In the genomic region with DNA sequence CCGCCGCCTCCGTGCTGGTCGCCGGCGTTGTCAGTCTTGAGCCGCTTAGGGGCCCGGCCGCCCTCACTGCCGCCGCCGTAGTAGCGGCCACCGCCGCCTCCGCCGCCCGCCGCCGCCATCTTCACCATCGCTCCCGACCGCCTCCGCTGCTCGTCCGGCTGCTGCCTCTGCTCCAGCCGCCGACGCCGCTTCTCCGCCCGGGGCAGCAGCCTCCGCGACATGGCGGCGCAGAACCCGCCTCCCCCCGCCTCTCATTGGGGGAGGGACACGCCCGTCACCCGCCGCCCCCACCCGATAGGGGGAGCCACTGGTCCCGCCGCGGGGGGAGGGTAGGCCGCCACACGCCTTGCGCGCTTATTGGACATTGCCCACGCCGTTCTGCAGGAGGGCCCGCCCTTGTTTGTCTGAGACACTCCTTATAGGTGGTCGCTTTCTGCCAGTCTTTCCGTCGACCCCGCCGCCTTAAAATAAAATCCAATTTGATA, we compare ENCODE assay signal across 8 cellular contexts. TPM values are rescaled to one million over a fixed set of nuclear protein-coding genes. Genes with fewer than 3 reads are reported as not detected.
DNase-seq lines count a peak whose midpoint lies in the region; ATAC-seq and TF ChIP-seq lines count a peak whose summit lies in the region.

Gene HNRNPL, minus strand, starts transcription at position 241 of the 485 bp plus-strand sequence. Its CDS starts 20 bp downstream, at position 221.

- peak within 1 kb of the TSS; percentile 99 for H3K27ac ChIP-seq in Panc1 (ENCODE audit: low read length)

- peak within 1 kb of the TSS; percentile 99 for H3K9ac ChIP-seq in skeletal muscle satellite cell (ENCODE audit: low read depth, low read length)

- H3K9me3 ChIP-seq in Panc1 (ENCODE audit: control insufficient read depth, insufficient read depth, low read depth, low read length) (no peaks in the 10 kb centered on the region), skeletal muscle satellite cell (replicated peaks; ENCODE audit: low read length) (no peaks in the 10 kb centered on the region)

- peak within 1 kb of the TSS; percentile 98 for H3K4me2 ChIP-seq in skeletal muscle satellite cell (ENCODE audit: low read length)

- TF ChIP-seq CTCF in GM12873 (IDR thresholded peaks at IDR 0.05; ENCODE audit: insufficient read depth, low read depth, low read length, missing control alignments) (peak; percentile 42), Panc1 (IDR thresholded peaks at IDR 0.05) (no peak)

- POLR2A ChIA-PET in Panc1 (lab: Charles Lee) = interaction anchor here (0.6 to 1.5 kb wide), 16 partner anchors 10 to 946 kb away, joined by 3 to 30 read pairs (median 6); partner anchors contain the start of genes ECH1, MRPS12, NFKBIB and SARS2
- POLR2A ChIA-PET in activated naive CD8-positive, alpha-beta T cell treated with anti-CD3 and anti-CD28 coated beads, Interleukin-2, amount 10 ng/mL, durations not matched to agents 7 days and 5 days (lab: Charles Lee) = interaction anchor here (0.8 to 7.3 kb wide), 11 partner anchors 9 to 447 kb away, joined by 3 to 161 read pairs (median 7); partner anchors contain the start of genes ECH1, FAM98C, MRPS12 and NFKBIB

- no peaks in the 10 kb centered on the region for H3K27me3 Mint-ChIP-seq in activated naive CD8-positive, alpha-beta T cell treated with anti-CD3 and anti-CD28 coated beads, Interleukin-2, amount 10 ng/mL, durations not matched to agents 7 days and 5 days

- intact Hi-C loops in Panc1 (cut with micrococcal nuclease; ENCODE audit: unreplicated experiment) = loop anchor here (1.0 to 10.0 kb wide), 3 partner anchors 48 to 345 kb away; partner anchors contain the start of genes MRPS12, NFKBIB, SARS2 and SIRT2

- H3K4me1 ChIP-seq in Panc1 (ENCODE audit: control insufficient read depth, insufficient read depth, low read length) = peaks cover 52% of the 10 kb centered on the region
- peaks cover 35% of the 10 kb centered on the region for H3K4me1 ChIP-seq in skeletal muscle satellite cell (ENCODE audit: control insufficient read depth, insufficient read depth, low read length)

- H3K9me3 Mint-ChIP-seq in activated naive CD8-positive, alpha-beta T cell treated with anti-CD3 and anti-CD28 coated beads, Interleukin-2, amount 10 ng/mL, durations not matched to agents 7 days and 5 days = no peaks in the 10 kb centered on the region

- peaks cover 30% of the 10 kb centered on the region for H3K36me3 Mint-ChIP-seq in activated naive CD8-positive, alpha-beta T cell treated with anti-CD3 and anti-CD28 coated beads, Interleukin-2, amount 10 ng/mL, durations not matched to agents 7 days and 5 days

- BruUV-seq in Panc1 (replicated peaks; lab: Mats Ljungman, UMichigan) = no TSS peak

- H3K4me3 ChIP-seq in Panc1 (ENCODE audit: low read depth in 2 of 2, low read length in 2 of 2) (peak within 1 kb of the TSS; percentile 61 to 70), skeletal muscle satellite cell (ENCODE audit: low read length) (peak within 1 kb of the TSS; percentile 85)

- H3K36me3 ChIP-seq in Panc1 (ENCODE audit: control insufficient read depth, insufficient read depth, low read length) (peaks cover 32% of the 10 kb centered on the region), skeletal muscle satellite cell (ENCODE audit: insufficient read depth, low read length) (peaks cover 40% of the 10 kb centered on the region)

- CTCF ChIA-PET in Panc1 (lab: Charles Lee) = interaction anchor here (0.6 to 1.0 kb wide), 5 partner anchors 9 to 189 kb away, joined by 3 to 7 read pairs (median 4); partner anchors contain the start of genes MRPS12, NFKBIB, SARS2 and SIRT2

- H3K4me3 Mint-ChIP-seq in activated naive CD8-positive, alpha-beta T cell treated with anti-CD3 and anti-CD28 coated beads, Interleukin-2, amount 10 ng/mL, durations not matched to agents 7 days and 5 days = peak within 1 kb of the TSS; percentile 97

- in situ Hi-C loops in Panc1 (cut with HindIII; ENCODE audit: low pct_unique_long_range_greater_than_20kb, low sequenced_read_pairs) = loop anchor here (10.0 kb wide), 1 partner anchor 85 kb away; the partner anchor contains the start of genes MRPS12 and SARS2

- no peaks in the 10 kb centered on the region for H3K27me3 ChIP-seq in Panc1 (ENCODE audit: control insufficient read depth, insufficient read depth, low read length)
- no peaks in the 10 kb centered on the region for H3K27me3 ChIP-seq in skeletal muscle satellite cell (ENCODE audit: control insufficient read depth, insufficient read depth, low read length)

- peak within 1 kb of the TSS; percentile 100 for H3K27ac Mint-ChIP-seq in activated naive CD8-positive, alpha-beta T cell treated with anti-CD3 and anti-CD28 coated beads, Interleukin-2, amount 10 ng/mL, durations not matched to agents 7 days and 5 days

- ATAC-seq in HG02571 (IDR thresholded peaks at IDR 0.05; ENCODE audit: unreplicated experiment) (peak; percentile 54), Panc1 (peak; percentile 75)
- peak; percentile 65 for ATAC-seq in activated naive CD8-positive, alpha-beta T cell treated with anti-CD3 and anti-CD28 coated beads, Interleukin-2, amount 10 ng/mL, durations not matched to agents 7 days and 5 days (ENCODE audit: low read depth)

- H3K4me1 Mint-ChIP-seq in activated naive CD8-positive, alpha-beta T cell treated with anti-CD3 and anti-CD28 coated beads, Interleukin-2, amount 10 ng/mL, durations not matched to agents 7 days and 5 days = peaks cover 38% of the 10 kb centered on the region

- DNase-seq in Panc1 (ENCODE audit: low read depth, low spot score) (no peak), hepatic stellate cell (ENCODE audit: low spot score) (peak; percentile 97), NCI-H345 (lab: John Stamatoyannopoulos, UW) (no peak), NCI-H774 (lab: John Stamatoyannopoulos, UW) (no peak)
- DNase-seq in activated naive CD8-positive, alpha-beta T cell treated with anti-CD3 and anti-CD28 coated beads, Interleukin-2, amount 10 ng/mL, durations not matched to agents 7 days and 5 days = peak; percentile 100

RNA-seq across cellular contexts. Expression of gene HNRNPL, which starts in this region (rescaled TPM):
- 749 TPM for total RNA-seq in Panc1 (2021; ENCODE audit: unreplicated experiment)
- polyA plus RNA-seq in Panc1 (2012; ENCODE audit: insufficient read length) = 460 TPM
- 100 to 1,000 TPM; 441 to 455 TPM for total RNA-seq in activated naive CD8-positive, alpha-beta T cell treated with anti-CD3 and anti-CD28 coated beads, Interleukin-2, amount 10 ng/mL, durations not matched to agents 7 days and 5 days
- 209 and 261 TPM in 2 replicates for total RNA-seq in skeletal muscle satellite cell (2012; rRNA removed)

Comparison
In these comparisons a context has a peak if more than half of its experiments do, and no peak if none do; other contexts are left out.
1. DNase-seq: peak in activated naive CD8-positive, alpha-beta T cell treated with anti-CD3 and anti-CD28 coated beads, Interleukin-2, amount 10 ng/mL, durations not matched to agents 7 days and 5 days (single experiment) and hepatic stellate cell (single experiment); none in Panc1 (single experiment), NCI-H345 (single experiment) and NCI-H774 (single experiment).
2. Peak in every context shown above with its lines, with median percentiles within 50 percentile points of each other: ATAC-seq.